In genomic region chrX:9957743-9958142, GRCh38 we compare ENCODE assay signal across 21 cellular contexts. TPM values are rescaled to one million over a fixed set of nuclear protein-coding genes. Genes with fewer than 3 reads are reported as not detected.
A peak's percentile ranks its signal among the peaks of the same experiment; 100 is the strongest.
DNase-seq lines count a peak whose midpoint lies in the region; ATAC-seq, FAIRE-seq and TF ChIP-seq lines count a peak whose summit lies in the region.
"Had no signal": no experiment of that assay in that cellular context is flagged by ENCODE, and none has a peak within 500 bp of the region (broad histone marks: within the 10 kb centered on the region; RNA-seq: fewer than 3 reads in every experiment).

No MANE protein-coding gene starts in this region.

- 0 out of 2 replicates have a peak overlapping the region, but pooled peaks have one; percentile 18 for H3K9ac ChIP-seq in SU-DHL-6 (ENCODE audit: low read length)
- H3K9ac ChIP-seq: SK-N-SH had no signal

- H3K9me3 ChIP-seq in A549 (no peaks in the 10 kb centered on the region), SU-DHL-6 (ENCODE audit: insufficient read depth, low read length) (peaks cover 4% of the 10 kb centered on the region; the same call in 1 of the 2 replicates)
- H3K9me3 ChIP-seq: SK-N-SH had no signal

- no peaks in the 10 kb centered on the region for H3K4me1 ChIP-seq in A549
- H3K4me1 ChIP-seq: Peyer's patch had no signal

- ATAC-seq in A549 (no peak; a peak in 1 of 6 replicates), GM18519 (IDR thresholded peaks at IDR 0.05; ENCODE audit: low FRiP score, unreplicated experiment) (peak; percentile 59)
- ATAC-seq: HCT116, K562, Right ventricle myocardium inferior, T-helper 17 cell had no signal

- DNase-seq in A549 (ENCODE audit: low read depth in 1 of 2, low spot score in 1 of 2): no peak
- peak; percentile 17 for DNase-seq in NB4 (ENCODE audit: low read depth)
- no peak for DNase-seq in stimulated activated naive CD4-positive, alpha-beta T cell (lab: John Stamatoyannopoulos, UW)
- DNase-seq in NCI-H146 (lab: John Stamatoyannopoulos, UW): no peak
- no peak for DNase-seq in NCI-H2196 treated with DMSO at 0.1 percent for 48 hours (lab: John Stamatoyannopoulos, UW; ENCODE audit: unreplicated experiment)
- DNase-seq in head of caudate nucleus: no peak
- DNase-seq: DMS79 treated with DMSO at 0.1 percent for 48 hours, NCI-H1048, NCI-H1694, NCI-H226, NCI-H526, Peyer's patch, SK-N-SH, T-helper 17 cell had no signal

- H3K9me2 ChIP-seq in SU-DHL-6 (replicated peaks; ENCODE audit: insufficient read depth, low read length): no peaks in the 10 kb centered on the region
- H3K9me2 ChIP-seq: SK-N-SH had no signal

- H3K4me2 ChIP-seq in A549: peak overlapping the region; percentile 28; the same call in 1 of the 3 replicates
- peak overlapping the region; percentile 46 for H3K4me2 ChIP-seq in SU-DHL-6 (ENCODE audit: low read depth, low read length, poor library complexity, severe bottlenecking)
- H3K4me2 ChIP-seq: SK-N-SH had no signal

- peaks cover 14% of the 10 kb centered on the region; the same call in 1 of the 2 replicates for H3F3A ChIP-seq in SU-DHL-6 (ENCODE audit: insufficient read depth)

- no peak for TF ChIP-seq POLR2A in A549 (IDR thresholded peaks at IDR 0.05; ENCODE audit: low read length)
- TF ChIP-seq POLR2A in NB4 (IDR thresholded peaks at IDR 0.05; ENCODE audit: extremely low read depth, insufficient read length): no peak

- WGBS in A549 (ENCODE audit: missing lambda C conversion rate): 13% methylated on average over 9 of the region's 9 CpGs

- no peaks in the 10 kb centered on the region for H3K27me3 ChIP-seq in SU-DHL-6 (ENCODE audit: low read length)
- H3K27me3 ChIP-seq: BLaER1 treated with 17β-estradiol and CSF1 and Interleukin-3, amounts not matched to agents 10 nM and 100 nM; Peyer's patch had no signal

- POLR2A ChIA-PET in A549 (lab: Yijun Ruan, JAX): no interaction called here

- H3K27ac ChIP-seq in A549: no peak overlapping the region
- peak overlapping the region; percentile 74 for H3K27ac ChIP-seq in SU-DHL-6 (ENCODE audit: low read depth, low read length)
- H3K27ac ChIP-seq: Peyer's patch had no signal

- FAIRE-seq in A549 (lab: Jason Lieb, UNC): no peak
- FAIRE-seq: HTR-8/SVneo, K562 had no signal

- H4K20me1 ChIP-seq in SU-DHL-6 (ENCODE audit: low read depth, low read length): no peaks in the 10 kb centered on the region
- H4K20me1 ChIP-seq: BLaER1 treated with 17β-estradiol and CSF1 and Interleukin-3, amounts not matched to agents 10 nM and 100 nM had no signal

- TF ChIP-seq CTCF in A549 (IDR thresholded peaks at IDR 0.05) (no peak), NB4 (IDR thresholded peaks at IDR 0.05; ENCODE audit: low read depth, low read length) (peak; percentile 13), SU-DHL-6 (IDR thresholded peaks at IDR 0.05; ENCODE audit: insufficient read depth, low read length, poor library complexity, severe bottlenecking) (no peak)

- no peaks in the 10 kb centered on the region for H3K79me2 ChIP-seq in SU-DHL-6 (ENCODE audit: insufficient read depth, low read length)

- TF ChIP-seq EP300 in A549 (IDR thresholded peaks at IDR 0.05): no peak

- intact Hi-C loops in head of caudate nucleus (cut with DNase I): no loop called here

- CTCF ChIA-PET in A549 (lab: Yijun Ruan, JAX): interaction anchor here (0.7 to 2.2 kb wide), 2 partner anchors 123 to 161 kb away, joined by 3 to 9 read pairs; no protein-coding TSS in a partner anchor

- TF ChIP-seq RAD21 in A549 (conservative IDR thresholded peaks at IDR 0.05 in 1 of 2, IDR thresholded peaks at IDR 0.05 in 1 of 2): peak in 1 of 2 experiments; percentile 15; a peak in 1 of 5 replicates

- H3K4me3 ChIP-seq in A549 (no peak overlapping the region), NB4 (ENCODE audit: low read depth, low read length) (no peak overlapping the region), SU-DHL-6 (ENCODE audit: insufficient read depth, low read length, poor library complexity, severe bottlenecking) (no peak overlapping the region)
- H3K4me3 ChIP-seq: BLaER1 treated with 17β-estradiol and CSF1 and Interleukin-3, amounts not matched to agents 10 nM and 100 nM; K562; Peyer's patch had no signal

- H2AFZ ChIP-seq in SU-DHL-6 (ENCODE audit: low read depth, low read length, severe bottlenecking): no peak overlapping the region

- no peaks in the 10 kb centered on the region for H3K36me3 ChIP-seq in SU-DHL-6 (ENCODE audit: low read length)
- H3K36me3 ChIP-seq: Peyer's patch had no signal

TF ChIP-seq in A549, 52 proteins besides CTCF, POLR2A, EP300 and RAD21:
- no peak for TF ChIP-seq E2F6 (IDR thresholded peaks at IDR 0.05; ENCODE audit: borderline replicate concordance, low read depth)
TF ChIP-seq in A549: peak in this region for 0.

RNA-seq across cellular contexts. Expression of gene CLDN34, which starts 9.4 kb away (rescaled TPM):
- polyA plus RNA-seq in A549 (2011; rRNA removed) (not detected in 2 replicates), A549 (2017; fragmentation: RNase III; extraction: RNeasy Plus Mini Kit Qiagen cat#74134 plus additional on column Dnase treatment) (not detected in 3 replicates)
- not detected in 2 replicates for polyA plus RNA-seq in A549 (2012; cell fraction: cytosol; rRNA removed)
- polyA plus RNA-seq in A549 (2012; cell fraction: nucleus; rRNA removed): not detected in 2 replicates
- polyA minus RNA-seq in A549 (2011; rRNA and poly(A)+ RNA removed): not detected in 2 replicates
- polyA plus RNA-seq: K562, SK-N-SH had no signal
